In the genomic region with DNA sequence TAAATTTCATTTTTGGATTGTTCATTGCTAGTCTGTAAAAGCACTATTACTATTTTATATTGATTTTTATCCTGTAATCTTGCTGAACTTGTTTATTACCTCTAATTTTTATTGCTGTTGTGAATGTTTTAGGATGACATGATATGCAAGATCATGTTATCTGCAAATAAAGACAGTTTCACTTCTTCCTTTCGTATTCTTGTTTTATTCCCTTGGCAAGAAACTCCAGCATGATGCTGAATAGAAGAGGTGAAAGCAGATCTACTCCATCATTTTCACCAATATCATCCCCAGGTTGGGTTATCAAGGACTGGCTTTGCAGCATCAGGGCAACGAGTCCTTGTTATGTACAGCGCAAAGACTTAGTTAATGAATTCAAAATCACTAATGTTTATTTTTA, we compare ENCODE assay signal across 16 cellular contexts.
"Had no signal": no experiment of that assay in that cellular context is flagged by ENCODE, and none has a peak within 500 bp of the region (broad histone marks: within the 10 kb centered on the region; RNA-seq: fewer than 3 reads in every experiment).

No MANE protein-coding gene starts in this region.

- H3K4me3 ChIP-seq: esophagus muscularis mucosa, lower lobe of right lung, stomach, thoracic aorta had no signal

- H3K27me3 ChIP-seq: esophagus muscularis mucosa, neutrophil, stomach had no signal

- H3K36me3 Mint-ChIP-seq: immature natural killer cell had no signal

- H3K27ac Mint-ChIP-seq: activated CD4-positive, alpha-beta memory T cell treated with anti-CD3 and anti-CD28 coated beads, Interleukin-2, amount 10 ng/mL, durations not matched to agents 7 days and 5 days; activated CD4-positive, alpha-beta T cell treated with anti-CD3 and anti-CD28 coated beads for 36 hours; activated naive CD8-positive, alpha-beta T cell treated with anti-CD3 and anti-CD28 coated beads for 36 hours had no signal

- H3K27me3 Mint-ChIP-seq: activated CD4-positive, alpha-beta memory T cell treated with anti-CD3 and anti-CD28 coated beads, Interleukin-2, amount 10 ng/mL, durations not matched to agents 7 days and 5 days; activated CD4-positive, alpha-beta T cell treated with anti-CD3 and anti-CD28 coated beads for 36 hours; activated naive CD8-positive, alpha-beta T cell treated with anti-CD3 and anti-CD28 coated beads for 36 hours; naive thymus-derived CD4-positive, alpha-beta T cell had no signal

- H3K4me3 Mint-ChIP-seq: activated CD4-positive, alpha-beta memory T cell treated with anti-CD3 and anti-CD28 coated beads, Interleukin-2, amount 10 ng/mL, durations not matched to agents 7 days and 5 days; activated CD4-positive, alpha-beta T cell treated with anti-CD3 and anti-CD28 coated beads for 36 hours; activated naive CD8-positive, alpha-beta T cell treated with anti-CD3 and anti-CD28 coated beads for 36 hours; immature natural killer cell had no signal

- ATAC-seq: activated CD4-positive, alpha-beta T cell treated with anti-CD3 and anti-CD28 coated beads for 36 hours; lower lobe of right lung; naive thymus-derived CD4-positive, alpha-beta T cell had no signal

- H3K9me3 Mint-ChIP-seq: immature natural killer cell had no signal

- H3K27ac ChIP-seq: esophagus muscularis mucosa, lower lobe of right lung, neutrophil, stomach, thoracic aorta had no signal

- DNase-seq: activated CD4-positive, alpha-beta memory T cell treated with anti-CD3 and anti-CD28 coated beads, Interleukin-2, amount 10 ng/mL, durations not matched to agents 7 days and 5 days; activated CD4-positive, alpha-beta T cell treated with anti-CD3 and anti-CD28 coated beads for 36 hours; activated gamma-delta T cell treated with Interleukin-2 at 50 U/mL for 16 hours; activated naive CD8-positive, alpha-beta T cell treated with anti-CD3 and anti-CD28 coated beads for 36 hours; activated T-cell treated with anti-CD3 and anti-CD28 coated beads, Interleukin-2, amount 50 U/mL, for 48 hours; cerebellar nuclear complex; glutamatergic neuron; immature natural killer cell; lower lobe of right lung; naive thymus-derived CD4-positive, alpha-beta T cell; stimulated activated CD4-positive, alpha-beta T cell treated with anti-CD3 and anti-CD28 coated beads, Interleukin-15, amount 100 ng/mL, for 24 hours; stimulated activated CD4-positive, alpha-beta T cell treated with anti-CD3 and anti-CD28 coated beads, Interleukin-4, amount 100 ng/mL, for 24 hours; stomach had no signal

- H3K9me3 ChIP-seq: esophagus muscularis mucosa, lower lobe of right lung, neutrophil, stomach, thoracic aorta had no signal

- H3K4me1 ChIP-seq: stomach had no signal

- H3K36me3 ChIP-seq: esophagus muscularis mucosa, lower lobe of right lung, neutrophil, stomach, thoracic aorta had no signal
